In genomic region chr10:102504179-102504975, GRCh38 we compare ENCODE assay signal across 8 cellular contexts. TPM values are rescaled to one million over a fixed set of nuclear protein-coding genes. Genes with fewer than 3 reads are reported as not detected.
DNase-seq lines count a peak whose midpoint lies in the region; ATAC-seq, FAIRE-seq and TF ChIP-seq lines count a peak whose summit lies in the region.

No MANE protein-coding gene starts in this region.

- TSS peak; percentile 45 for BruUV-seq in K562 (replicated peaks; lab: Mats Ljungman, UMichigan)

- TF ChIP-seq EP300 in K562 (IDR thresholded peaks at IDR 0.05; ENCODE audit: low read length), result no peak

- DNase-seq in HCEC 1CT (peak; percentile 11), SK-N-DZ (ENCODE audit: low spot score) (peak; percentile 51), K562 (ENCODE audit: extremely low read depth in 1 of 4, low spot score in 3 of 4) (peak; percentile 9 to 39 (median 38)), islet precursor cell (peak; percentile 76), NCI-H345 treated with DMSO at 0.1 percent for 48 hours (lab: John Stamatoyannopoulos, UW; ENCODE audit: unreplicated experiment) (no peak), SKM-1 treated with dmso at 0.1 percent for 144 hours (lab: John Stamatoyannopoulos, UW; ENCODE audit: unreplicated experiment) (no peak)
- DNase-seq in stimulated activated CD4-positive, alpha-beta T cell treated with anti-CD3 and anti-CD28 coated beads, Interleukin-15, amount 100 ng/mL, for 24 hours, result peak; percentile 58

- ATAC-seq in K562, result no peak
- ATAC-seq in GM21529 (IDR thresholded peaks at IDR 0.05; ENCODE audit: unreplicated experiment), result no peak

- H3K27ac ChIP-seq in K562 (ENCODE audit: extremely low read depth, low read depth, low read length), result peak overlapping the region; percentile 56; the same call in 1 of the 3 replicates

- CTCF ChIA-PET in K562 (lab: Yijun Ruan, JAX; ENCODE audit: low intra/inter-chr PET ratio), result interaction anchor here (1.5 kb wide), 1 partner anchor 80 kb away, joined by 6 read pairs; no protein-coding TSS in a partner anchor

- H2AFZ ChIP-seq in K562 (ENCODE audit: low read depth, low read length), result peak overlapping the region; percentile 68

- peaks cover 4 to 13% of the 10 kb centered on the region in 2 experiments; a peak in 4 of 5 replicates for H3K4me1 ChIP-seq in K562 (replicated peaks in 1 of 2; ENCODE audit: control insufficient read depth in 2 of 2, insufficient read depth in 2 of 2, low read length in 2 of 2)

- H3K27me3 ChIP-seq in K562 (ENCODE audit: control insufficient read depth in 2 of 2, insufficient read depth in 2 of 2, low read length in 2 of 2), result no peaks in the 10 kb centered on the region

- no peaks in the 10 kb centered on the region for H3K9me1 ChIP-seq in K562 (ENCODE audit: control insufficient read depth, insufficient read depth, low read length)

- H3K79me2 ChIP-seq in K562 (ENCODE audit: control insufficient read depth, insufficient read depth, low read length), result peaks cover 48% of the 10 kb centered on the region

- H3K9ac ChIP-seq in K562 (ENCODE audit: insufficient read depth in 1 of 2, low read depth in 2 of 2, low read length in 2 of 2), result peak overlapping the region; percentile 64 to 91

- peak overlapping the region; percentile 92 for H3K4me2 ChIP-seq in K562 (ENCODE audit: insufficient read depth, low read length)

- H3K4me3 ChIP-seq in K562, result peak overlapping the region; percentile 86

- H3K36me3 ChIP-seq in K562 (ENCODE audit: control insufficient read depth, insufficient read depth, low read length), result peaks cover 17% of the 10 kb centered on the region

- no peaks in the 10 kb centered on the region for H3K9me3 ChIP-seq in K562 (replicated peaks; ENCODE audit: control insufficient read depth, insufficient read depth, low read depth, low read length)

- POLR2A ChIA-PET in K562 (lab: Yijun Ruan, JAX), result interaction anchor here (0.7 to 1.7 kb wide), 6 partner anchors 16 to 281 kb away, joined by 3 to 6 read pairs (median 4); partner anchors contain the start of gene C10orf95

- under 1% methylated on average over 25 of the region's 47 CpGs for WGBS in K562 (ENCODE audit: insufficient coverage, low coverage, missing lambda C conversion rate)

- in situ Hi-C loops in K562 (cut with MboI), result loop anchor here (5.0 to 25.0 kb wide), 2 partner anchors 83 to 667 kb away; partner anchors contain the start of gene KCNIP2

- TF ChIP-seq RAD21 in K562 (CRISPR knock-in tag; conservative IDR thresholded peaks at IDR 0.05 in 1 of 2, IDR thresholded peaks at IDR 0.05 in 1 of 2), result no peak

- H4K20me1 ChIP-seq in K562 (replicated peaks; ENCODE audit: control insufficient read depth, insufficient read depth, low read length), result no peaks in the 10 kb centered on the region

- intact Hi-C loops in K562 (cut with micrococcal nuclease), result loop anchor here (5.0 kb wide), 1 partner anchor 93 kb away; no protein-coding TSS in a partner anchor

- TF ChIP-seq POLR2A in K562 (conservative IDR thresholded peaks at IDR 0.05), result no peak

- peak; percentile 79 for FAIRE-seq in K562 (lab: Jason Lieb, UNC)

- TF ChIP-seq CTCF in K562 (IDR thresholded peaks at IDR 0.05 in 2 of 3, conservative IDR thresholded peaks at IDR 0.05 in 1 of 3; ENCODE audit: insufficient read depth in 2 of 3, low read depth in 1 of 3, low read length in 3 of 3), result no peak

TF ChIP-seq in K562, 482 proteins besides CTCF, POLR2A, EP300 and RAD21 (continues in another document):
- no peak for TF ChIP-seq ZNF134 (CRISPR knock-in tag; conservative IDR thresholded peaks at IDR 0.05)
- no peak for TF ChIP-seq ZC3H11A (IDR thresholded peaks at IDR 0.05; ENCODE audit: low read depth, low read length)

RNA-seq across cellular contexts. Expression of gene SUFU, which starts 0.6 kb away (rescaled TPM):
- 4.9 and 5.4 TPM in 2 replicates for polyA plus RNA-seq in SK-N-DZ (2014; cell fraction: cytosol; rRNA removed)
- polyA plus RNA-seq in SK-N-DZ (2014; cell fraction: nucleus; rRNA removed), result 2.8 and 5.5 TPM in 2 replicates
- 5.6 and 12.2 TPM in 2 replicates for total RNA-seq in K562 (2011; cell fraction: chromatin; rRNA removed; ENCODE audit: low replicate concordance)
- total RNA-seq in K562 (2011; cell fraction: nucleolus; rRNA removed), result 5.0 and 5.7 TPM in 2 replicates
- total RNA-seq in K562 (2011; cell fraction: nucleoplasm; rRNA removed), result 6.2 and 7.5 TPM in 2 replicates
- total RNA-seq in K562 (2014; rRNA removed), result 0.82 and 1.3 TPM in 2 replicates
- 0.67 and 0.69 TPM in 2 replicates for total RNA-seq in K562 (2014; rRNA removed; fragmentation: Illumina TruSeq; extraction: Trizol)
- 0.76 and 0.90 TPM in 2 replicates for total RNA-seq in K562 (2015; rRNA removed; fragmentation: Illumina TruSeq; extraction: Trizol)
- 6.3 and 6.8 TPM in 2 replicates for total RNA-seq in K562 (2021)
- polyA plus RNA-seq in K562 (2011; rRNA removed), result 1.8 and 2.6 TPM in 2 replicates
- 2.4 and 2.5 TPM in 2 replicates for polyA plus RNA-seq in K562 (2011; cell fraction: cytosol; rRNA removed)
- polyA plus RNA-seq in K562 (2011; cell fraction: nucleus; rRNA removed), result 4.1 and 4.5 TPM in 2 replicates
- polyA plus RNA-seq in K562 (2012), result 4.0 and 5.1 TPM in 2 replicates
- 4.5 and 4.8 TPM in 2 replicates for polyA plus RNA-seq in K562 (2014; fragmentation: Illumina TruSeq; extraction: Trizol)
- polyA plus RNA-seq in K562 (2014; fragmentation: Nextera tagmentation; extraction: Ambion mirVana), result under 1 TPM; 0.59 to 0.78 TPM
- 2.4 and 2.8 TPM in 2 replicates for polyA plus RNA-seq in K562 (2014; rRNA removed)
- polyA minus RNA-seq in K562 (2011; rRNA and poly(A)+ RNA removed), result 2.0 and 2.8 TPM in 2 replicates
- polyA minus RNA-seq in K562 (2011; cell fraction: cytosol; rRNA and poly(A)+ RNA removed), result 2.8 and 3.6 TPM in 2 replicates
- 1.6 and 2.2 TPM in 2 replicates for polyA minus RNA-seq in K562 (2011; cell fraction: nucleus; rRNA and poly(A)+ RNA removed)

RNA-seq across cellular contexts. Expression of gene ACTR1A, which starts 1.9 kb away (rescaled TPM):
- 149 and 157 TPM in 2 replicates for polyA plus RNA-seq in SK-N-DZ (2014; cell fraction: cytosol; rRNA removed)
- 83.3 and 95.2 TPM in 2 replicates for polyA plus RNA-seq in SK-N-DZ (2014; cell fraction: nucleus; rRNA removed)
- 49.4 and 103 TPM in 2 replicates for total RNA-seq in K562 (2011; cell fraction: chromatin; rRNA removed; ENCODE audit: low replicate concordance)
- total RNA-seq in K562 (2011; cell fraction: nucleolus; rRNA removed), result 55.9 and 62.7 TPM in 2 replicates
- total RNA-seq in K562 (2011; cell fraction: nucleoplasm; rRNA removed), result 52.4 and 56.3 TPM in 2 replicates
- total RNA-seq in K562 (2014; rRNA removed) (47.8 and 49.1 TPM in 2 replicates), K562 (2014; rRNA removed; fragmentation: Illumina TruSeq; extraction: Trizol) (39.8 and 43.6 TPM in 2 replicates), K562 (2015; rRNA removed; fragmentation: Illumina TruSeq; extraction: Trizol) (47.7 and 52.5 TPM in 2 replicates), K562 (2021) (56.7 and 60.5 TPM in 2 replicates)
- polyA plus RNA-seq in K562 (2011; rRNA removed) (77.2 and 80.3 TPM in 2 replicates), K562 (2014; fragmentation: Illumina TruSeq; extraction: Trizol) (60.2 and 60.9 TPM in 2 replicates), K562 (2014; fragmentation: Nextera tagmentation; extraction: Ambion mirVana) (10 to 100 TPM; 36.3 to 44.1 TPM), K562 (2014; rRNA removed) (49.6 and 60.5 TPM in 2 replicates)
- 72.0 and 75.9 TPM in 2 replicates for polyA plus RNA-seq in K562 (2011; cell fraction: cytosol; rRNA removed)
- polyA plus RNA-seq in K562 (2011; cell fraction: nucleus; rRNA removed), result 90.8 and 94.6 TPM in 2 replicates
- 44.6 and 45.2 TPM in 2 replicates for polyA plus RNA-seq in K562 (2012)
- 46.7 and 62.1 TPM in 2 replicates for polyA minus RNA-seq in K562 (2011; rRNA and poly(A)+ RNA removed)
- 38.5 TPM in 2 replicates for polyA minus RNA-seq in K562 (2011; cell fraction: cytosol; rRNA and poly(A)+ RNA removed)
- 23.0 and 41.4 TPM in 2 replicates for polyA minus RNA-seq in K562 (2011; cell fraction: nucleus; rRNA and poly(A)+ RNA removed)

RNA-seq across cellular contexts. Expression of gene C10orf95, which starts 53.0 kb away (rescaled TPM):
- not detected in 2 replicates for polyA plus RNA-seq in SK-N-DZ (2014; cell fraction: cytosol; rRNA removed)
- polyA plus RNA-seq in SK-N-DZ (2014; cell fraction: nucleus; rRNA removed), result not detected in 2 replicates
- 0.48 and 0.93 TPM in 2 replicates for total RNA-seq in K562 (2011; cell fraction: chromatin; rRNA removed; ENCODE audit: low replicate concordance)
- 1.0 and 1.3 TPM in 2 replicates for total RNA-seq in K562 (2011; cell fraction: nucleolus; rRNA removed)
- total RNA-seq in K562 (2011; cell fraction: nucleoplasm; rRNA removed), result 1.6 and 1.9 TPM in 2 replicates
- total RNA-seq in K562 (2014; rRNA removed) (0.41 and 0.90 TPM in 2 replicates), K562 (2014; rRNA removed; fragmentation: Illumina TruSeq; extraction: Trizol) (not detected in 2 replicates), K562 (2015; rRNA removed; fragmentation: Illumina TruSeq; extraction: Trizol) (0.26 and 0.29 TPM in 2 replicates), K562 (2021) (0.38 and 0.49 TPM in 2 replicates)
- polyA plus RNA-seq in K562 (2011; rRNA removed) (0.08 and 0.24 TPM in 2 replicates), K562 (2014; fragmentation: Illumina TruSeq; extraction: Trizol) (0.18 and 0.30 TPM in 2 replicates), K562 (2014; fragmentation: Nextera tagmentation; extraction: Ambion mirVana) (under 1 TPM; 0.03 to 0.14 TPM), K562 (2014; rRNA removed) (0.16 and 0.35 TPM in 2 replicates)
- polyA plus RNA-seq in K562 (2011; cell fraction: cytosol; rRNA removed), result 0.40 and 0.70 TPM in 2 replicates
- polyA plus RNA-seq in K562 (2011; cell fraction: nucleus; rRNA removed), result 0.63 and 0.87 TPM in 2 replicates
- polyA plus RNA-seq in K562 (2012), result 1.9 and 2.0 TPM in 2 replicates
- polyA minus RNA-seq in K562 (2011; rRNA and poly(A)+ RNA removed), result 0.21 and 0.30 TPM in 2 replicates
- polyA minus RNA-seq in K562 (2011; cell fraction: cytosol; rRNA and poly(A)+ RNA removed), result not detected in 2 replicates
- 1.2 and 1.5 TPM in 2 replicates for polyA minus RNA-seq in K562 (2011; cell fraction: nucleus; rRNA and poly(A)+ RNA removed)

Comparison
In these comparisons a context has a peak if more than half of its experiments do, and no peak if none do; other contexts are left out.
1. DNase-seq: peak in HCEC 1CT (single experiment), SK-N-DZ (single experiment), K562 (4 of 4), islet precursor cell (single experiment) and stimulated activated CD4-positive, alpha-beta T cell treated with anti-CD3 and anti-CD28 coated beads, Interleukin-15, amount 100 ng/mL, for 24 hours (single experiment); none in NCI-H345 treated with DMSO at 0.1 percent for 48 hours (single experiment) and SKM-1 treated with dmso at 0.1 percent for 144 hours (single experiment).